2 cellular contexts compared by ENCODE assay signal in genomic region chr14:77455966-77456640, GRCh38.
TF ChIP-seq lines count a peak whose summit lies in the region.

No MANE protein-coding gene starts in this region.

TF ChIP-seq in GM23338, 12 proteins besides CTCF, POLR2A, EP300 and RAD21:
- TF ChIP-seq NANOG (IDR thresholded peaks at IDR 0.05; ENCODE audit: borderline replicate concordance) (no peak), REST (IDR thresholded peaks at IDR 0.05; ENCODE audit: unreplicated experiment) (no peak), ZNF331 (CRISPR knock-in tag; IDR thresholded peaks at IDR 0.05; ENCODE audit: low read depth) (no peak), JUNB (IDR thresholded peaks at IDR 0.05; ENCODE audit: unreplicated experiment) (no peak), POLR2AphosphoS5 (IDR thresholded peaks at IDR 0.05; ENCODE audit: low read depth) (no peak), STAT1 (IDR thresholded peaks at IDR 0.05; ENCODE audit: unreplicated experiment) (no peak), EZH2phosphoT487 (IDR thresholded peaks at IDR 0.05; ENCODE audit: unreplicated experiment) (no peak), CREB1 (CRISPR knock-in tag; IDR thresholded peaks at IDR 0.05; ENCODE audit: low read depth) (no peak), ZNF462 (CRISPR knock-in tag; IDR thresholded peaks at IDR 0.05) (no peak), ZNF114 (CRISPR knock-in tag; IDR thresholded peaks at IDR 0.05) (no peak), EZH2 (IDR thresholded peaks at IDR 0.05; ENCODE audit: low read depth, unreplicated experiment) (no peak)
- TF ChIP-seq, protein P1, sequence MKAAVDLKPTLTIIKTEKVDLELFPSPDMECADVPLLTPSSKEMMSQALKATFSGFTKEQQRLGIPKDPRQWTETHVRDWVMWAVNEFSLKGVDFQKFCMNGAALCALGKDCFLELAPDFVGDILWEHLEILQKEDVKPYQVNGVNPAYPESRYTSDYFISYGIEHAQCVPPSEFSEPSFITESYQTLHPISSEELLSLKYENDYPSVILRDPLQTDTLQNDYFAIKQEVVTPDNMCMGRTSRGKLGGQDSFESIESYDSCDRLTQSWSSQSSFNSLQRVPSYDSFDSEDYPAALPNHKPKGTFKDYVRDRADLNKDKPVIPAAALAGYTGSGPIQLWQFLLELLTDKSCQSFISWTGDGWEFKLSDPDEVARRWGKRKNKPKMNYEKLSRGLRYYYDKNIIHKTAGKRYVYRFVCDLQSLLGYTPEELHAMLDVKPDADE (IDR thresholded peaks at IDR 0.05), result no peak

TF ChIP-seq in endothelial cell of umbilical vein, 7 proteins besides CTCF, POLR2A, EP300 and RAD21:
- TF ChIP-seq MYC (IDR thresholded peaks at IDR 0.05; ENCODE audit: low read depth, low read length), result no peak
- no peak for TF ChIP-seq FOS (IDR thresholded peaks at IDR 0.05; ENCODE audit: borderline replicate concordance, insufficient read depth, low read length)
- no peak for TF ChIP-seq EZH2 (IDR thresholded peaks at IDR 0.05; ENCODE audit: borderline replicate concordance, low read depth, low read length, severe bottlenecking)
- no peak for TF ChIP-seq GATA2 (IDR thresholded peaks at IDR 0.05; ENCODE audit: insufficient read depth, insufficient read length, low read depth, low read length)
- TF ChIP-seq POLR2AphosphoS5 (IDR thresholded peaks at IDR 0.05; ENCODE audit: insufficient read depth, low read depth, low read length), result no peak
- TF ChIP-seq MAX (IDR thresholded peaks at IDR 0.05; ENCODE audit: insufficient read depth, insufficient read length), result no peak
- no peak for TF ChIP-seq JUN (IDR thresholded peaks at IDR 0.05; ENCODE audit: borderline replicate concordance, insufficient read depth, insufficient read length, low read depth)
TF ChIP-seq in endothelial cell of umbilical vein: peak in this region for 0.
